In the genomic region with DNA sequence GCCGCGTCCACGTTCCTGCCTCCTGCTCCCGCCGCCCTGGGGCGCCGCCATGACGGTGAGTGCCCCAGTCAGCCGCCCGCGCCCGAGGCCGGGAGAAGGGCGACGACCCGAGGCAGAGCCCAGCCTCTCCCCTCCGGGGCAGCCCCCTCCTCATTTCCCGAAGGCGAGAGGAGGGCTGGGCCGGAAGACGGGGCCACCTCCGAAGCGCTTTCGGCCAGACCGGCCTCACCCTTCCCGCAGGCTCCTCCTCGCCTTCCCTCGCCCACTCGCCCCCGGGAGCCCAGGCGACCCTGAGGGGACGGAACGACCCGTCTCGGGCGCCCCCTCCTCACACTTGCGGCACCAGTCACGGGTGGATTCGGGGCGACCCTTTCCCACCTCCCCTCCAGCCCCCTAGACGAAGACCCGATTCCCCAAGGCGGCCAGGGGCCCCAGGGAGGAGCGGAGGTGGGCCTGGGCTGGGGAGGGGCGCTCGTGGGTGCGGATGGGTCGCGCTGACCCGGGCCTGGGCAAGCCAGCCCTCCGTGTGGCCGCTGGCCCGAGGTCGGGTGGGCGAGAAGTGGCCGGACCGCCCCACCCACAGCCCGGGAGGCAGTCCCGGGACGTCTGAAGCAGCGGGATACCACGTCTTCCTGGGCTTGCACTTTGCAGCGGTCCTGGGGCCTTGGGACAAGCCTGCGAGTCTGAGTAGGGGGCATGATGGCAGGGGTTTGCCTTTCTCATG, we compare ENCODE assay signal across 1 cellular context.
A peak's percentile ranks its signal among the peaks of the same experiment; 100 is the strongest.
TF ChIP-seq lines count a peak whose summit lies in the region.

No MANE protein-coding gene starts in this region.

TF ChIP-seq in K562, 482 proteins besides CTCF, POLR2A, EP300 and RAD21 (continued from another document):
- TF ChIP-seq, protein P1, sequence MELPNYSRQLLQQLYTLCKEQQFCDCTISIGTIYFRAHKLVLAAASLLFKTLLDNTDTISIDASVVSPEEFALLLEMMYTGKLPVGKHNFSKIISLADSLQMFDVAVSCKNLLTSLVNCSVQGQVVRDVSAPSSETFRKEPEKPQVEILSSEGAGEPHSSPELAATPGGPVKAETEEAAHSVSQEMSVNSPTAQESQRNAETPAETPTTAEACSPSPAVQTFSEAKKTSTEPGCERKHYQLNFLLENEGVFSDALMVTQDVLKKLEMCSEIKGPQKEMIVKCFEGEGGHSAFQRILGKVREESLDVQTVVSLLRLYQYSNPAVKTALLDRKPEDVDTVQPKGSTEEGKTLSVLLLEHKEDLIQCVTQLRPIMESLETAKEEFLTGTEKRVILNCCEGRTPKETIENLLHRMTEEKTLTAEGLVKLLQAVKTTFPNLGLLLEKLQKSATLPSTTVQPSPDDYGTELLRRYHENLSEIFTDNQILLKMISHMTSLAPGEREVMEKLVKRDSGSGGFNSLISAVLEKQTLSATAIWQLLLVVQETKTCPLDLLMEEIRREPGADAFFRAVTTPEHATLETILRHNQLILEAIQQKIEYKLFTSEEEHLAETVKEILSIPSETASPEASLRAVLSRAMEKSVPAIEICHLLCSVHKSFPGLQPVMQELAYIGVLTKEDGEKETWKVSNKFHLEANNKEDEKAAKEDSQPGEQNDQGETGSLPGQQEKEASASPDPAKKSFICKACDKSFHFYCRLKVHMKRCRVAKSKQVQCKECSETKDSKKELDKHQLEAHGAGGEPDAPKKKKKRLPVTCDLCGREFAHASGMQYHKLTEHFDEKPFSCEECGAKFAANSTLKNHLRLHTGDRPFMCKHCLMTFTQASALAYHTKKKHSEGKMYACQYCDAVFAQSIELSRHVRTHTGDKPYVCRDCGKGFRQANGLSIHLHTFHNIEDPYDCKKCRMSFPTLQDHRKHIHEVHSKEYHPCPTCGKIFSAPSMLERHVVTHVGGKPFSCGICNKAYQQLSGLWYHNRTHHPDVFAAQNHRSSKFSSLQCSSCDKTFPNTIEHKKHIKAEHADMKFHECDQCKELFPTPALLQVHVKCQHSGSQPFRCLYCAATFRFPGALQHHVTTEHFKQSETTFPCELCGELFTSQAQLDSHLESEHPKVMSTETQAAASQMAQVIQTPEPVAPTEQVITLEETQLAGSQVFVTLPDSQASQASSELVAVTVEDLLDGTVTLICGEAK (IDR thresholded peaks at IDR 0.05), result 0 out of 2 replicates have a peak, but pooled peaks have one; percentile 38
- TF ChIP-seq, protein P1 (CRISPR knock-in tag; IDR thresholded peaks at IDR 0.05), result no peak
- TF ChIP-seq GABPA (tag; conservative IDR thresholded peaks at IDR 0.05; ENCODE audit: low read depth), result peak; percentile 73
- peak; percentile 40 to 91 (median 79) for TF ChIP-seq YY1 (IDR thresholded peaks at IDR 0.05; ENCODE audit: borderline replicate concordance in 1 of 3, control insufficient read depth in 1 of 3, extremely low read depth in 1 of 3, insufficient read depth in 3 of 3, insufficient read length in 1 of 3, insufficient replicate concordance in 2 of 3, low read depth in 1 of 3, low read length in 2 of 3)
- TF ChIP-seq PHF8 (IDR thresholded peaks at IDR 0.05; ENCODE audit: borderline replicate concordance, low read length), result peak; percentile 57; the same call in 1 of the 2 replicates
- TF ChIP-seq RBM14 (IDR thresholded peaks at IDR 0.05; ENCODE audit: borderline replicate concordance, insufficient read depth, low read depth, low read length), result 0 out of 2 replicates have a peak, but pooled peaks have one; percentile 44
- no peak for TF ChIP-seq CREBBP (IDR thresholded peaks at IDR 0.05; ENCODE audit: low read depth, low read length)
- 0 out of 2 replicates have a peak, but pooled peaks have one; percentile 57 for TF ChIP-seq NFRKB (IDR thresholded peaks at IDR 0.05; ENCODE audit: low read depth)
- TF ChIP-seq EGR1 (conservative IDR thresholded peaks at IDR 0.05), result peak; percentile 59
- 0 out of 2 replicates have a peak, but pooled peaks have one; percentile 39 for TF ChIP-seq RB1 (IDR thresholded peaks at IDR 0.05; ENCODE audit: low read depth)
- TF ChIP-seq, protein P2, sequence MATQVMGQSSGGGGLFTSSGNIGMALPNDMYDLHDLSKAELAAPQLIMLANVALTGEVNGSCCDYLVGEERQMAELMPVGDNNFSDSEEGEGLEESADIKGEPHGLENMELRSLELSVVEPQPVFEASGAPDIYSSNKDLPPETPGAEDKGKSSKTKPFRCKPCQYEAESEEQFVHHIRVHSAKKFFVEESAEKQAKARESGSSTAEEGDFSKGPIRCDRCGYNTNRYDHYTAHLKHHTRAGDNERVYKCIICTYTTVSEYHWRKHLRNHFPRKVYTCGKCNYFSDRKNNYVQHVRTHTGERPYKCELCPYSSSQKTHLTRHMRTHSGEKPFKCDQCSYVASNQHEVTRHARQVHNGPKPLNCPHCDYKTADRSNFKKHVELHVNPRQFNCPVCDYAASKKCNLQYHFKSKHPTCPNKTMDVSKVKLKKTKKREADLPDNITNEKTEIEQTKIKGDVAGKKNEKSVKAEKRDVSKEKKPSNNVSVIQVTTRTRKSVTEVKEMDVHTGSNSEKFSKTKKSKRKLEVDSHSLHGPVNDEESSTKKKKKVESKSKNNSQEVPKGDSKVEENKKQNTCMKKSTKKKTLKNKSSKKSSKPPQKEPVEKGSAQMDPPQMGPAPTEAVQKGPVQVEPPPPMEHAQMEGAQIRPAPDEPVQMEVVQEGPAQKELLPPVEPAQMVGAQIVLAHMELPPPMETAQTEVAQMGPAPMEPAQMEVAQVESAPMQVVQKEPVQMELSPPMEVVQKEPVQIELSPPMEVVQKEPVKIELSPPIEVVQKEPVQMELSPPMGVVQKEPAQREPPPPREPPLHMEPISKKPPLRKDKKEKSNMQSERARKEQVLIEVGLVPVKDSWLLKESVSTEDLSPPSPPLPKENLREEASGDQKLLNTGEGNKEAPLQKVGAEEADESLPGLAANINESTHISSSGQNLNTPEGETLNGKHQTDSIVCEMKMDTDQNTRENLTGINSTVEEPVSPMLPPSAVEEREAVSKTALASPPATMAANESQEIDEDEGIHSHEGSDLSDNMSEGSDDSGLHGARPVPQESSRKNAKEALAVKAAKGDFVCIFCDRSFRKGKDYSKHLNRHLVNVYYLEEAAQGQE (CRISPR knock-in tag; IDR thresholded peaks at IDR 0.05; ENCODE audit: low read depth), result no peak
TF ChIP-seq in K562: peak in this region for 21.
